ENCODE assay signal across 15 cellular contexts in genomic region chr1:221868894-221869293, GRCh38.
DNase-seq lines count a peak whose midpoint lies in the region; ATAC-seq and TF ChIP-seq lines count a peak whose summit lies in the region.
"Had no signal": no experiment of that assay in that cellular context is flagged by ENCODE, and none has a peak within 500 bp of the region (broad histone marks: within the 10 kb centered on the region; RNA-seq: fewer than 3 reads in every experiment).

No MANE protein-coding gene starts in this region.

- no peak for TF ChIP-seq CTCF in smooth muscle cell (IDR thresholded peaks at IDR 0.05; ENCODE audit: borderline replicate concordance, insufficient read depth, poor library complexity, severe bottlenecking)

- peak overlapping the region; percentile 56 for H3K27ac ChIP-seq in epithelial cell of prostate
- H3K27ac ChIP-seq in smooth muscle cell (ENCODE audit: low read depth), result peak overlapping the region; percentile 81

- no peak overlapping the region for H3K4me3 Mint-ChIP-seq in natural killer cell treated with Interleukin-12 subunit alpha and Interleukin-12 subunit beta and Interleukin-15 and Interleukin-18, amount 100 ng/mL, for 72 hours
- H3K4me3 Mint-ChIP-seq: brain; stimulated activated naive B cell treated with anti-CD40 and anti-IgM and Interleukin-4, amounts not matched to agents 10 μg/mL and 1 μg/mL and 100 μg/mL, for 72 hours had no signal

- peak overlapping the region; percentile 50 for H3K4me2 ChIP-seq in smooth muscle cell

- no peaks in the 10 kb centered on the region for H3K27me3 ChIP-seq in smooth muscle cell (ENCODE audit: low read depth)

- no peaks in the 10 kb centered on the region for H3K4me1 ChIP-seq in smooth muscle cell (ENCODE audit: low read depth)

- peaks cover 4 to 5% of the 10 kb centered on the region in 2 donors for H3K4me1 Mint-ChIP-seq in natural killer cell treated with Interleukin-12 subunit alpha and Interleukin-12 subunit beta and Interleukin-15 and Interleukin-18, amount 100 ng/mL, for 72 hours (ENCODE audit: low read depth in 2 of 2)
- H3K4me1 Mint-ChIP-seq: brain had no signal

- peak overlapping the region; percentile 22 for H3K9ac ChIP-seq in smooth muscle cell (ENCODE audit: low read depth)

- H3K36me3 ChIP-seq in smooth muscle cell (ENCODE audit: low read depth), result no peaks in the 10 kb centered on the region

- DNase-seq in NCI-H1105 treated with DMSO at 0.1 percent for 48 hours (lab: John Stamatoyannopoulos, UW) (peak; percentile 21), NCI-H1105 (lab: John Stamatoyannopoulos, UW) (no peak), epithelial cell of prostate (ENCODE audit: low read depth, low spot score) (peak; percentile 67), smooth muscle cell (lab: John Stamatoyannopoulos, UW; ENCODE audit: unreplicated experiment) (no peak)
- no peak for DNase-seq in natural killer cell treated with Interleukin-12 subunit alpha and Interleukin-12 subunit beta and Interleukin-15 and Interleukin-18, amount 100 ng/mL, for 72 hours (ENCODE audit: low spot score)
- no peak for DNase-seq in activated T-cell treated with anti-CD3 and anti-CD28 coated beads, Interleukin-2, amount 50 U/mL, for 1 hour
- DNase-seq: 8988T; DMS79 treated with DMSO at 0.1 percent for 48 hours; left cardiac atrium; NCI-H2029 treated with DMSO at 0.1 percent for 48 hours; stimulated activated CD4-positive, alpha-beta T cell treated with anti-CD3 and anti-CD28 coated beads, Interleukin-1b, Interleukin-23, amount 100 ng/mL, for 48 hours; stimulated activated naive B cell treated with anti-CD40 and anti-IgM and Interleukin-4, amounts not matched to agents 10 μg/mL and 1 μg/mL and 100 μg/mL, for 72 hours had no signal

- H3K27me3 Mint-ChIP-seq in natural killer cell treated with Interleukin-12 subunit alpha and Interleukin-12 subunit beta and Interleukin-15 and Interleukin-18, amount 100 ng/mL, for 72 hours, result peaks cover 0 to 2% of the 10 kb centered on the region in 2 donors
- H3K27me3 Mint-ChIP-seq: stimulated activated naive B cell treated with anti-CD40 and anti-IgM and Interleukin-4, amounts not matched to agents 10 μg/mL and 1 μg/mL and 100 μg/mL, for 72 hours had no signal

- no peak overlapping the region for H2AFZ ChIP-seq in smooth muscle cell (ENCODE audit: low read depth)

- H3K4me3 ChIP-seq in smooth muscle cell, result no peak overlapping the region

- H3K27ac Mint-ChIP-seq in natural killer cell treated with Interleukin-12 subunit alpha and Interleukin-12 subunit beta and Interleukin-15 and Interleukin-18, amount 100 ng/mL, for 72 hours, result no peak overlapping the region
- H3K27ac Mint-ChIP-seq: brain; stimulated activated naive B cell treated with anti-CD40 and anti-IgM and Interleukin-4, amounts not matched to agents 10 μg/mL and 1 μg/mL and 100 μg/mL, for 72 hours had no signal

- H3K79me2 ChIP-seq in smooth muscle cell (ENCODE audit: low read depth), result no peaks in the 10 kb centered on the region

- ATAC-seq in natural killer cell treated with Interleukin-12 subunit alpha and Interleukin-12 subunit beta and Interleukin-15 and Interleukin-18, amount 100 ng/mL, for 72 hours, result no peak
- ATAC-seq in HG02970 (IDR thresholded peaks at IDR 0.05; ENCODE audit: low FRiP score, unreplicated experiment), result no peak
- ATAC-seq: stimulated activated naive B cell treated with anti-CD40 and anti-IgM and Interleukin-4, amounts not matched to agents 10 μg/mL and 1 μg/mL and 100 μg/mL, for 72 hours had no signal

- peaks cover 4% of the 10 kb centered on the region for H3K36me3 Mint-ChIP-seq in natural killer cell treated with Interleukin-12 subunit alpha and Interleukin-12 subunit beta and Interleukin-15 and Interleukin-18, amount 100 ng/mL, for 72 hours
- H3K36me3 Mint-ChIP-seq: brain; stimulated activated naive B cell treated with anti-CD40 and anti-IgM and Interleukin-4, amounts not matched to agents 10 μg/mL and 1 μg/mL and 100 μg/mL, for 72 hours had no signal

- H3F3A ChIP-seq in smooth muscle cell (ENCODE audit: low read depth), result no peaks in the 10 kb centered on the region

- no peaks in the 10 kb centered on the region for H3K9me3 ChIP-seq in smooth muscle cell (replicated peaks; ENCODE audit: low read depth)

- H4K20me1 ChIP-seq in smooth muscle cell (ENCODE audit: low read depth), result no peaks in the 10 kb centered on the region

- peaks cover 4% of the 10 kb centered on the region for H3K9me3 Mint-ChIP-seq in natural killer cell treated with Interleukin-12 subunit alpha and Interleukin-12 subunit beta and Interleukin-15 and Interleukin-18, amount 100 ng/mL, for 72 hours
- H3K9me3 Mint-ChIP-seq: brain; stimulated activated naive B cell treated with anti-CD40 and anti-IgM and Interleukin-4, amounts not matched to agents 10 μg/mL and 1 μg/mL and 100 μg/mL, for 72 hours had no signal

TF ChIP-seq in PFSK-1, 5 proteins besides CTCF, POLR2A, EP300 and RAD21:
- TF ChIP-seq FOXP2 (optimal IDR thresholded peaks at IDR 0.05; ENCODE audit: borderline replicate concordance, extremely low read depth, extremely low read length, insufficient read depth) (no peak), SIN3A (IDR thresholded peaks at IDR 0.05; ENCODE audit: borderline replicate concordance, insufficient read depth, low read length) (peak; percentile 58; the same call in 1 of the 2 replicates)

Comparison
In these comparisons a context has a peak if more than half of its experiments do, and no peak if none do; other contexts are left out.
1. DNase-seq: peak in NCI-H1105 treated with DMSO at 0.1 percent for 48 hours (single experiment) and epithelial cell of prostate (single experiment); none in NCI-H1105 (single experiment), smooth muscle cell (single experiment), natural killer cell treated with Interleukin-12 subunit alpha and Interleukin-12 subunit beta and Interleukin-15 and Interleukin-18, amount 100 ng/mL, for 72 hours (single experiment) and activated T-cell treated with anti-CD3 and anti-CD28 coated beads, Interleukin-2, amount 50 U/mL, for 1 hour (single experiment).